8 cellular contexts compared by ENCODE assay signal in genomic region chr9:131349881-131350563, GRCh38. TPM values are rescaled to one million over a fixed set of nuclear protein-coding genes. Genes with fewer than 3 reads are reported as not detected.
DNase-seq lines count a peak whose midpoint lies in the region; ATAC-seq lines count a peak whose summit lies in the region.

No MANE protein-coding gene starts in this region.

- no peak for ATAC-seq in GM21367 (IDR thresholded peaks at IDR 0.05; ENCODE audit: unreplicated experiment)

- in situ Hi-C loops in KBM-7 (cut with MboI; ENCODE audit: low pct_unique_long_range_greater_than_20kb, low sequenced_read_pairs): no loop called here

- H3K27ac ChIP-seq in epithelial cell of prostate: no peak overlapping the region

- DNase-seq in DMS79 (lab: John Stamatoyannopoulos, UW) (peak; percentile 74), KBM-7 (peak; percentile 91), OCI-M1 (lab: John Stamatoyannopoulos, UW) (peak; percentile 90), activated T-cell treated with anti-CD3 and anti-CD28 coated beads for 1 hour (ENCODE audit: low read depth) (peak; percentile 85), epithelial cell of prostate (ENCODE audit: low read depth, low spot score) (peak; percentile 29), mucosa of gallbladder (ENCODE audit: low spot score) (peak; percentile 87)
- peak; percentile 64 to 76 for DNase-seq in stimulated activated CD8-positive, alpha-beta memory T cell treated with anti-CD3 and anti-CD28 coated beads, Interleukin-4, amount 100 ng/mL, for 1 hour (ENCODE audit: low read depth in 2 of 2, low spot score in 1 of 2)

RNA-seq across cellular contexts. Expression of gene PRRC2B, which starts 43.9 kb away (rescaled TPM):
- 261 TPM for total RNA-seq in mucosa of gallbladder

Comparison
In these comparisons a context has a peak if more than half of its experiments do, and no peak if none do; other contexts are left out.
1. DNase-seq: peak in every context shown above with its lines; median percentile 91 in KBM-7; 90 in OCI-M1; 87 in mucosa of gallbladder; 85 in activated T-cell treated with anti-CD3 and anti-CD28 coated beads for 1 hour; 74 in DMS79; 70 in stimulated activated CD8-positive, alpha-beta memory T cell treated with anti-CD3 and anti-CD28 coated beads, Interleukin-4, amount 100 ng/mL, for 1 hour; 29 in epithelial cell of prostate.